Comparison of ENCODE assay signal across 8 cellular contexts in the genomic region with DNA sequence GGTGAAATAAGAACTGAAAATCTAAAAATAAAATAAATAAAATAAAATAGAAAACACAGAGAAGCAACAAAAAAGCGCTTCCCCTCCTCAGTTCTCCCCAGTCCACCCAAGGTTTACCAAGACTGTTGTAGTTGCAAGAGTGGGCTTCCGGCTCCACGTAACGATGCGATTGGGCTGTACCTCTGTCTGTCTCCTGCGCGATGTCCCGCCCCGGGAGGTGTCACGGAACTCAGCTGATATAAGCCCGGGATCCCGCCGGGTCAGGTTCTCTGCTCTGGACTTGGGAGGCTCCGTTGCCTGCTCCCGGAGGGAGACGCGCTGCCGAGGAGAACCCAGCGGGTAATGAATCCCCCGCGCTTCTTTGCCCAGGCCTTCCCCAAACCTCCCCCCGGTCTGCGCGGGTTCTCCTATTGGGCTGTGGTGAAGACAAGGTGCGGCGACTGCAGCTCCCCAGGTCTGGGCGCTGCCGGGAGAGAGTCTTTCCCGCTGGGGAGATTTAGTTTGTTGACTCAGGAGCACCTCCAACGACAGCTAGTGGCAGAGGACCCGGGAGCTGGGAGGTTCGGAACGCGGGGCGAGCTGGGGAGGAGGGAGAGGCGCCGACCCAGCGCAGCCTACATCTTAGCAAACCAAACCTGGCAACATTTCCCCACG. TPM values are rescaled to one million over a fixed set of nuclear protein-coding genes. Genes with fewer than 3 reads are reported as not detected.
A peak's percentile ranks its signal among the peaks of the same experiment; 100 is the strongest.
DNase-seq lines count a peak whose midpoint lies in the region; ATAC-seq and TF ChIP-seq lines count a peak whose summit lies in the region.

A gene (plus strand): TSS at position 268 of the 654 bp plus-strand sequence. CDS start 15,619 bp downstream, outside the sequence.

- POLR2A ChIA-PET in activated CD8-positive, alpha-beta T cell treated with anti-CD3 and anti-CD28 coated beads for 36 hours (lab: Charles Lee): interaction anchor here (0.5 to 8.5 kb wide), 21 partner anchors 9 to 335 kb away, joined by 3 to 80 read pairs (median 4); a partner anchor contains a TSS

- TF ChIP-seq CTCF in AG09319 (IDR thresholded peaks at IDR 0.05; ENCODE audit: low read depth, low read length) (no peak), right lobe of liver (IDR thresholded peaks at IDR 0.05) (no peak)
- no peak for TF ChIP-seq CTCF in activated CD8-positive, alpha-beta T cell treated with anti-CD3 and anti-CD28 coated beads for 36 hours (IDR thresholded peaks at IDR 0.05)

- intact Hi-C loops in activated CD8-positive, alpha-beta T cell treated with anti-CD3 and anti-CD28 coated beads for 36 hours (cut with micrococcal nuclease): loop anchor here (1.0 to 5.0 kb wide), 3 partner anchors 29 to 294 kb away; a partner anchor contains a TSS
- intact Hi-C loops in right lobe of liver (cut with DNase I): no loop called here

- peak within 1 kb of the TSS; percentile 73 to 82 (median 74) for H3K4me3 ChIP-seq in right lobe of liver

- H3K36me3 Mint-ChIP-seq in activated CD8-positive, alpha-beta T cell treated with anti-CD3 and anti-CD28 coated beads for 36 hours (ENCODE audit: low read depth): peaks cover 22% of the 10 kb centered on the region

- peaks cover 64% of the 10 kb centered on the region for H3K4me1 Mint-ChIP-seq in activated CD8-positive, alpha-beta T cell treated with anti-CD3 and anti-CD28 coated beads for 36 hours (ENCODE audit: low read depth)

- H3K36me3 ChIP-seq in right lobe of liver: no peaks in the 10 kb centered on the region

- CTCF ChIA-PET in activated CD8-positive, alpha-beta T cell treated with anti-CD3 and anti-CD28 coated beads for 36 hours (lab: Charles Lee): interaction anchor here (0.9 to 3.6 kb wide), 4 partner anchors 29 to 297 kb away, joined by 5 to 18 read pairs (median 9); a partner anchor contains a TSS

- H3K27ac ChIP-seq in right lobe of liver: peak within 1 kb of the TSS; percentile 86 to 94 (median 92)

- ATAC-seq in GM19023 (IDR thresholded peaks at IDR 0.05; ENCODE audit: unreplicated experiment): peak; percentile 68
- ATAC-seq in HG03196 (IDR thresholded peaks at IDR 0.05; ENCODE audit: unreplicated experiment): peak; percentile 56
- peak; percentile 72 for ATAC-seq in activated CD8-positive, alpha-beta T cell treated with anti-CD3 and anti-CD28 coated beads for 36 hours
- peak; percentile 94 to 97 (median 96) for ATAC-seq in right lobe of liver

- whole genome bisulfite sequencing in right lobe of liver (ENCODE audit: insufficient coverage, low coverage, low lambda C conversion rate, missing lambda C conversion rate): 0% methylated on average over 22 of the region's 39 CpGs

- H3K9me3 Mint-ChIP-seq in activated CD8-positive, alpha-beta T cell treated with anti-CD3 and anti-CD28 coated beads for 36 hours: no peaks in the 10 kb centered on the region

- TF ChIP-seq POLR2A in right lobe of liver (IDR thresholded peaks at IDR 0.05): peak; percentile 95

- H3K4me3 Mint-ChIP-seq in activated CD8-positive, alpha-beta T cell treated with anti-CD3 and anti-CD28 coated beads for 36 hours: peak within 1 kb of the TSS; percentile 93

- peaks cover 0 to 9% (median 0%) of the 10 kb centered on the region in 4 donors for H3K4me1 ChIP-seq in right lobe of liver

- H3K9me3 ChIP-seq in right lobe of liver: no peaks in the 10 kb centered on the region

- no peaks in the 10 kb centered on the region for H3K27me3 Mint-ChIP-seq in activated CD8-positive, alpha-beta T cell treated with anti-CD3 and anti-CD28 coated beads for 36 hours

- H3K27me3 ChIP-seq in right lobe of liver: no peaks in the 10 kb centered on the region

- peak; percentile 89 for DNase-seq in AG09319 (ENCODE audit: extremely low read depth, low read depth)
- peak; percentile 81 for DNase-seq in NCI-H526 treated with DMSO at 0.1 percent for 48 hours (lab: John Stamatoyannopoulos, UW)
- DNase-seq in activated CD8-positive, alpha-beta T cell treated with anti-CD3 and anti-CD28 coated beads for 36 hours: peak; percentile 95
- DNase-seq in ecto neural progenitor cell (ENCODE audit: low spot score): peak; percentile 92
- peak; percentile 95 to 96 (median 96) for DNase-seq in right lobe of liver
- DNase-seq in stimulated activated CD4-positive, alpha-beta T cell treated with anti-CD3 and anti-CD28 coated beads, Interleukin-4, amount 100 ng/mL, for 24 hours: peak; percentile 93

- H3K27ac Mint-ChIP-seq in activated CD8-positive, alpha-beta T cell treated with anti-CD3 and anti-CD28 coated beads for 36 hours: peak within 1 kb of the TSS; percentile 97

RNA-seq across cellular contexts. Expression of the gene that starts here (rescaled TPM):
- total RNA-seq in activated CD8-positive, alpha-beta T cell treated with anti-CD3 and anti-CD28 coated beads for 36 hours: 10 to 100 TPM; 29.1 to 32.7 TPM
- total RNA-seq in right lobe of liver: 1 to 10 TPM; 4.9 to 7.9 (median 5.5) TPM

Comparison
In these comparisons a context has a peak if more than half of its experiments do, and no peak if none do; other contexts are left out.
1. Peak in every context shown above with its lines: DNase-seq, ATAC-seq, H3K4me3 ChIP-seq and H3K27ac ChIP-seq.